Comparison of ENCODE assay signal across 8 cellular contexts in genomic region chr11:64299847-64300648, GRCh38. TPM values are rescaled to one million over a fixed set of nuclear protein-coding genes. Genes with fewer than 3 reads are reported as not detected.
DNase-seq lines count a peak whose midpoint lies in the region; ATAC-seq, FAIRE-seq and TF ChIP-seq lines count a peak whose summit lies in the region.

Gene CATSPERZ, plus strand, starts transcription at chr11:64300358. Its CDS starts 53 bp downstream, at chr11:64300411.

- intact Hi-C loops in Caco-2 (cut with micrococcal nuclease; ENCODE audit: unreplicated experiment) (no loop called here), Panc1 (cut with micrococcal nuclease; ENCODE audit: unreplicated experiment) (loop anchor here (10.0 kb wide), 1 partner anchor 55 kb away; the partner anchor contains the start of genes FKBP2 and PPP1R14B), pancreas (cut with DNase I) (loop anchor here in 2 of 3 donors (10.0 kb wide), 2 partner anchors 95 to 305 kb away; partner anchors contain the start of gene FERMT3 (in 1 of the 2))

- 7 to 8% methylated on average over 52 to 54 of the region's 54 CpGs for WGBS in pancreas, 2 donors

- no peak for FAIRE-seq in pancreas (lab: Jason Lieb, UNC)

- CTCF ChIA-PET in Caco-2 (lab: Charles Lee): interaction anchor here (0.6 to 5.8 kb wide), 16 partner anchors 10 to 777 kb away, joined by 3 to 61 read pairs (median 4); partner anchors contain the start of genes BAD, FKBP2, PPP1R14B and PRDX5
- CTCF ChIA-PET in Panc1 (lab: Charles Lee): interaction anchor here (0.6 to 1.7 kb wide), 10 partner anchors 9 to 399 kb away, joined by 3 to 16 read pairs (median 5); partner anchors contain the start of genes BAD, FERMT3, KCNK4 and PRDX5

- H3K4me1 Mint-ChIP-seq in Caco-2 (ENCODE audit: low read depth, unreplicated experiment): peaks cover 9% of the 10 kb centered on the region

- in situ Hi-C loops in Panc1 (cut with HindIII; ENCODE audit: low pct_unique_long_range_greater_than_20kb, low sequenced_read_pairs): no loop called here

- ATAC-seq in Panc1 (no peak), pancreas (no peak), GM21576 (IDR thresholded peaks at IDR 0.05; ENCODE audit: unreplicated experiment) (no peak), HG02885 (IDR thresholded peaks at IDR 0.05; ENCODE audit: poor library complexity, unreplicated experiment) (no peak)

- POLR2A ChIA-PET in Caco-2 (lab: Charles Lee) (interaction anchor here (0.8 to 1.5 kb wide), 3 partner anchors 18 to 59 kb away, joined by 3 to 6 read pairs (median 5); partner anchors contain the start of genes FKBP2, PRDX5 and TRMT112), Panc1 (lab: Charles Lee) (interaction anchor here (0.6 to 0.7 kb wide), 2 partner anchors 16 to 54 kb away, joined by 3 to 5 read pairs; no protein-coding TSS in a partner anchor)

- H3K9me3 ChIP-seq in Caco-2: no peaks in the 10 kb centered on the region
- H3K9me3 ChIP-seq in Panc1 (ENCODE audit: control insufficient read depth, insufficient read depth, low read depth, low read length): no peaks in the 10 kb centered on the region
- no peaks in the 10 kb centered on the region for H3K9me3 ChIP-seq in pancreas

- peaks cover 8% of the 10 kb centered on the region for H3K27me3 Mint-ChIP-seq in Caco-2 (ENCODE audit: insufficient read depth, unreplicated experiment)

- H3K4me3 ChIP-seq in Caco-2 (ENCODE audit: low read depth, low read length) (peak within 1 kb of the TSS; percentile 86), Panc1 (ENCODE audit: low read depth in 2 of 2, low read length in 2 of 2) (peak within 1 kb of the TSS; percentile 31 to 50), epithelial cell of proximal tubule (ENCODE audit: low read depth, low read length) (peak within 1 kb of the TSS; percentile 45), pancreas (peak within 1 kb of the TSS; percentile 14 to 46 (median 30))

- no TSS peak for BruUV-seq in Caco-2 (replicated peaks; lab: Mats Ljungman, UMichigan)
- no TSS peak for BruUV-seq in Panc1 (replicated peaks; lab: Mats Ljungman, UMichigan)

- no peaks in the 10 kb centered on the region for H3K9me3 Mint-ChIP-seq in Caco-2 (ENCODE audit: unreplicated experiment)

- 0 out of 2 replicates have a peak within 1 kb of the TSS, but pooled peaks have one; percentile 32 for H3K27ac ChIP-seq in Panc1 (ENCODE audit: low read length)
- no peak within 1 kb of the TSS for H3K27ac ChIP-seq in pancreas

- H3K36me3 ChIP-seq in Caco-2 (ENCODE audit: control insufficient read depth, insufficient read depth, low read length) (no peaks in the 10 kb centered on the region), Panc1 (ENCODE audit: control insufficient read depth, insufficient read depth, low read length) (no peaks in the 10 kb centered on the region), pancreas (no peaks in the 10 kb centered on the region)

- peaks cover 13% of the 10 kb centered on the region for H3K36me3 Mint-ChIP-seq in Caco-2 (ENCODE audit: insufficient read depth, unreplicated experiment)

- peak within 1 kb of the TSS; percentile 81 for H3K4me3 Mint-ChIP-seq in Caco-2 (ENCODE audit: unreplicated experiment)

- DNase-seq in Caco-2 (no peak), Panc1 (ENCODE audit: low read depth, low spot score) (no peak), epithelial cell of proximal tubule (ENCODE audit: low read depth) (no peak), pancreas (peak in 2 of 6 donors; percentile 60 to 79), OCI-M1 (lab: John Stamatoyannopoulos, UW) (no peak), NCI-H446 treated with DMSO at 0.1 percent for 48 hours (lab: John Stamatoyannopoulos, UW) (no peak)

- H3K27me3 ChIP-seq in Caco-2 (replicated peaks; ENCODE audit: control insufficient read depth, insufficient read depth, low read length): peaks cover 2% of the 10 kb centered on the region
- no peaks in the 10 kb centered on the region; the same call in 1 of the 2 replicates for H3K27me3 ChIP-seq in Panc1 (ENCODE audit: control insufficient read depth, insufficient read depth, low read length)
- H3K27me3 ChIP-seq in pancreas: peaks cover 0 to 21% (median 9%) of the 10 kb centered on the region in 4 donors

- H3K4me1 ChIP-seq in Caco-2 (peaks cover 10% of the 10 kb centered on the region), Panc1 (ENCODE audit: control insufficient read depth, insufficient read depth, low read length) (peaks cover 10% of the 10 kb centered on the region), pancreas (peaks cover 10 to 24% (median 11%) of the 10 kb centered on the region in 3 donors)

- H3K27ac Mint-ChIP-seq in Caco-2 (ENCODE audit: unreplicated experiment): peak within 1 kb of the TSS; percentile 76

- TF ChIP-seq CTCF in Caco-2 (IDR thresholded peaks at IDR 0.05; ENCODE audit: insufficient read depth in 1 of 2, low read depth in 1 of 2, low read length in 1 of 2, severe bottlenecking in 1 of 2, unreplicated experiment in 1 of 2): no peak
- no peak for TF ChIP-seq CTCF in Panc1 (IDR thresholded peaks at IDR 0.05)
- TF ChIP-seq CTCF in epithelial cell of proximal tubule (conservative IDR thresholded peaks at IDR 0.05; ENCODE audit: low read depth, low read length): no peak
- TF ChIP-seq CTCF in pancreas (IDR thresholded peaks at IDR 0.05): no peak

RNA-seq across cellular contexts. Expression of gene CATSPERZ, which starts in this region (rescaled TPM):
- total RNA-seq in Caco-2 (2022): 12.8 and 16.7 TPM in 2 replicates
- total RNA-seq in Panc1 (2021; ENCODE audit: unreplicated experiment): 0.64 TPM
- polyA plus RNA-seq in Panc1 (2012; ENCODE audit: insufficient read length): 3.0 TPM
- total RNA-seq in epithelial cell of proximal tubule: not detected in 2 replicates
- total RNA-seq in pancreas: under 1 TPM in 1 of 6 donors, not detected in 5; 0.51 TPM
- 1 to 10 TPM in 1 of 2 donors, under 1 TPM in 1; 0.27 to 1.5 TPM for polyA plus RNA-seq in pancreas

Comparison
In these comparisons a context has a peak if more than half of its experiments do, and no peak if none do; other contexts are left out.
1. H3K4me3 ChIP-seq: peak in every context shown above with its lines; median percentile 86 in Caco-2; 45 in epithelial cell of proximal tubule; 40 in Panc1; 30 in pancreas.